28 cellular contexts compared by ENCODE assay signal in genomic region chr3:164393171-164393570, GRCh38.
"Had no signal": no experiment of that assay in that cellular context is flagged by ENCODE, and none has a peak within 500 bp of the region (broad histone marks: within the 10 kb centered on the region; RNA-seq: fewer than 3 reads in every experiment).

No MANE protein-coding gene starts in this region.

- H3K4me1 ChIP-seq: gastroesophageal sphincter, prostate gland, sigmoid colon had no signal

- ATAC-seq: activated CD8-positive, alpha-beta memory T cell treated with anti-CD3 and anti-CD28 coated beads, Interleukin-2, amount 10 ng/mL, durations not matched to agents 7 days and 5 days; activated CD8-positive, alpha-beta T cell treated with anti-CD3 and anti-CD28 coated beads, Interleukin-2, amount 10 ng/mL, durations not matched to agents 7 days and 5 days; activated naive CD4-positive, alpha-beta T cell treated with anti-CD3 and anti-CD28 coated beads, Interleukin-2, amount 50 U/mL, for 72 hours; activated T-cell treated with anti-CD3 and anti-CD28 coated beads, Interleukin-2, amount 50 U/mL, for 72 hours; gastroesophageal sphincter; left colon; stimulated activated effector memory CD8-positive, alpha-beta T cell treated with anti-CD3 and anti-CD28 coated beads, Interleukin-12 subunit alpha, Interleukin-12 subunit beta, amount 100 ng/mL, for 72 hours had no signal

- H3K27me3 Mint-ChIP-seq: activated B cell treated with CpG ODN at 0.5 μM for 24 hours; activated CD8-positive, alpha-beta memory T cell treated with anti-CD3 and anti-CD28 coated beads, Interleukin-2, amount 10 ng/mL, durations not matched to agents 7 days and 5 days; central memory CD8-positive, alpha-beta T cell; stimulated activated naive CD8-positive, alpha-beta T cell treated with anti-CD3 and anti-CD28 coated beads, Interleukin-15, Interleukin-2, amounts not matched to agents 100 ng/mL and 50 ng/mL, for 24 hours had no signal

- H3K27me3 ChIP-seq: gastroesophageal sphincter, neutrophil, ovary, sigmoid colon had no signal

- H3K36me3 Mint-ChIP-seq: activated CD8-positive, alpha-beta memory T cell treated with anti-CD3 and anti-CD28 coated beads, Interleukin-2, amount 10 ng/mL, durations not matched to agents 7 days and 5 days; activated naive CD4-positive, alpha-beta T cell treated with anti-CD3 and anti-CD28 coated beads, Interleukin-2, amount 50 U/mL, for 72 hours; stimulated activated effector memory CD8-positive, alpha-beta T cell treated with anti-CD3 and anti-CD28 coated beads, Interleukin-12 subunit alpha, Interleukin-12 subunit beta, amount 100 ng/mL, for 72 hours had no signal

- H3K9me3 ChIP-seq: gastroesophageal sphincter, neutrophil, ovary, prostate gland, sigmoid colon, thoracic aorta had no signal

- H3K4me1 Mint-ChIP-seq: activated B cell treated with CpG ODN at 0.5 μM for 24 hours; activated CD8-positive, alpha-beta memory T cell treated with anti-CD3 and anti-CD28 coated beads, Interleukin-2, amount 10 ng/mL, durations not matched to agents 7 days and 5 days; central memory CD8-positive, alpha-beta T cell; nephron; stimulated activated effector memory CD8-positive, alpha-beta T cell treated with anti-CD3 and anti-CD28 coated beads, Interleukin-12 subunit alpha, Interleukin-12 subunit beta, amount 100 ng/mL, for 72 hours had no signal

- DNase-seq: activated B cell treated with CpG ODN at 0.5 μM for 24 hours; activated CD8-positive, alpha-beta memory T cell treated with anti-CD3 and anti-CD28 coated beads, Interleukin-2, amount 10 ng/mL, durations not matched to agents 7 days and 5 days; activated CD8-positive, alpha-beta T cell treated with anti-CD3 and anti-CD28 coated beads, Interleukin-2, amount 10 ng/mL, durations not matched to agents 7 days and 5 days; activated naive CD4-positive, alpha-beta T cell; activated T-cell treated with anti-CD3 and anti-CD28 coated beads, Interleukin-2, amount 50 U/mL, for 72 hours; dermis blood vessel endothelial cell; effector CD8-positive, alpha-beta T cell; erythroblast; hippocampal formation; kidney; left colon; mammary epithelial cell; ovary; retina; sigmoid colon; small intestine; stimulated activated CD4-positive, alpha-beta T cell treated with anti-CD3 and anti-CD28 coated beads, Interleukin-4, amount 100 ng/mL, for 24 hours; T-helper 2 cell; trophoblast cell had no signal

- H3K27ac Mint-ChIP-seq: activated B cell treated with CpG ODN at 0.5 μM for 24 hours; activated CD8-positive, alpha-beta memory T cell treated with anti-CD3 and anti-CD28 coated beads, Interleukin-2, amount 10 ng/mL, durations not matched to agents 7 days and 5 days; activated CD8-positive, alpha-beta T cell treated with anti-CD3 and anti-CD28 coated beads, Interleukin-2, amount 10 ng/mL, durations not matched to agents 7 days and 5 days; activated naive CD4-positive, alpha-beta T cell treated with anti-CD3 and anti-CD28 coated beads, Interleukin-2, amount 50 U/mL, for 72 hours; activated T-cell treated with anti-CD3 and anti-CD28 coated beads, Interleukin-2, amount 50 U/mL, for 72 hours; nephron; stimulated activated effector memory CD8-positive, alpha-beta T cell treated with anti-CD3 and anti-CD28 coated beads, Interleukin-12 subunit alpha, Interleukin-12 subunit beta, amount 100 ng/mL, for 72 hours; stimulated activated naive CD8-positive, alpha-beta T cell treated with anti-CD3 and anti-CD28 coated beads, Interleukin-15, Interleukin-2, amounts not matched to agents 100 ng/mL and 50 ng/mL, for 24 hours had no signal

- H3K4me3 Mint-ChIP-seq: activated B cell treated with CpG ODN at 0.5 μM for 24 hours; activated CD8-positive, alpha-beta memory T cell treated with anti-CD3 and anti-CD28 coated beads, Interleukin-2, amount 10 ng/mL, durations not matched to agents 7 days and 5 days; activated CD8-positive, alpha-beta T cell treated with anti-CD3 and anti-CD28 coated beads, Interleukin-2, amount 10 ng/mL, durations not matched to agents 7 days and 5 days; activated T-cell treated with anti-CD3 and anti-CD28 coated beads, Interleukin-2, amount 50 U/mL, for 72 hours; central memory CD8-positive, alpha-beta T cell; nephron; stimulated activated effector memory CD8-positive, alpha-beta T cell treated with anti-CD3 and anti-CD28 coated beads, Interleukin-12 subunit alpha, Interleukin-12 subunit beta, amount 100 ng/mL, for 72 hours; stimulated activated naive CD8-positive, alpha-beta T cell treated with anti-CD3 and anti-CD28 coated beads, Interleukin-15, Interleukin-2, amounts not matched to agents 100 ng/mL and 50 ng/mL, for 24 hours had no signal

- H3K36me3 ChIP-seq: gastroesophageal sphincter, neutrophil, ovary, prostate gland, sigmoid colon, thoracic aorta had no signal

- H3K9me3 Mint-ChIP-seq: nephron had no signal

- H3K4me3 ChIP-seq: gastroesophageal sphincter, ovary, prostate gland, sigmoid colon, thoracic aorta had no signal

- H3K27ac ChIP-seq: gastroesophageal sphincter, neutrophil, ovary, prostate gland, sigmoid colon, thoracic aorta had no signal
